1 cellular context compared by ENCODE assay signal in the genomic region with DNA sequence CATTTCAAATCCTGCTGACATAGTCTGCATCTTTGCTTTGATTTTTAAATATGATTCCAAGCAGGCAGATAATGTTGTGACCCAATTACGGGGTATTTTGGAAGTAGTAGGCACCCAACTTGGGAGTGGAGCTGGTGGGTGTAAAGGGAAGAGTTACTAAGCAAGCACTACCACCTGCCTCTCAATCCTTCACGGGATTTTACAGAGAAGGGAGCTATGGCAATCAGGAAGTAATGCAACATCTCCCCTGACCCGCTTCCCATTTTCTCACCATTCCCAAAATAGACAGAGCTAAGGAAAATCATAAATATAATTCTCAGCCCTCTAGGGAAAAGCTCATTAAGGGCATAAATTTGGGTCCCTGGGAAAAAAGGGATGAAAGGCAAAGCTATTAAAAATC.
TF ChIP-seq lines count a peak whose summit lies in the region.

No MANE protein-coding gene starts in this region.

TF ChIP-seq in HCT116, 20 proteins besides CTCF, POLR2A, EP300 and RAD21:
- TF ChIP-seq REST (IDR thresholded peaks at IDR 0.05; ENCODE audit: low read depth) (no peak), EZH2 (IDR thresholded peaks at IDR 0.05) (no peak), EZH2phosphoT487 (IDR thresholded peaks at IDR 0.05; ENCODE audit: borderline replicate concordance) (no peak), TCF7L2 (IDR thresholded peaks at IDR 0.05; ENCODE audit: borderline replicate concordance, extremely low read depth, insufficient read depth, insufficient read length) (no peak), CEBPB (IDR thresholded peaks at IDR 0.05; ENCODE audit: low read depth) (no peak), FOSL1 (IDR thresholded peaks at IDR 0.05; ENCODE audit: low read depth) (no peak), EGR1 (IDR thresholded peaks at IDR 0.05; ENCODE audit: low read depth) (no peak), SRF (IDR thresholded peaks at IDR 0.05; ENCODE audit: low read depth) (no peak), MAX (IDR thresholded peaks at IDR 0.05) (no peak), ELF1 (IDR thresholded peaks at IDR 0.05; ENCODE audit: borderline replicate concordance, low read depth) (no peak), SP1 (IDR thresholded peaks at IDR 0.05; ENCODE audit: low read depth) (no peak), JUND (IDR thresholded peaks at IDR 0.05) (no peak), ZNF274 (IDR thresholded peaks at IDR 0.05; ENCODE audit: low read depth, low read length) (no peak), POLR2AphosphoS5 (IDR thresholded peaks at IDR 0.05; ENCODE audit: low read depth, low read length) (no peak), CBX3 (IDR thresholded peaks at IDR 0.05; ENCODE audit: low read depth) (no peak)
- TF ChIP-seq, protein P1, sequence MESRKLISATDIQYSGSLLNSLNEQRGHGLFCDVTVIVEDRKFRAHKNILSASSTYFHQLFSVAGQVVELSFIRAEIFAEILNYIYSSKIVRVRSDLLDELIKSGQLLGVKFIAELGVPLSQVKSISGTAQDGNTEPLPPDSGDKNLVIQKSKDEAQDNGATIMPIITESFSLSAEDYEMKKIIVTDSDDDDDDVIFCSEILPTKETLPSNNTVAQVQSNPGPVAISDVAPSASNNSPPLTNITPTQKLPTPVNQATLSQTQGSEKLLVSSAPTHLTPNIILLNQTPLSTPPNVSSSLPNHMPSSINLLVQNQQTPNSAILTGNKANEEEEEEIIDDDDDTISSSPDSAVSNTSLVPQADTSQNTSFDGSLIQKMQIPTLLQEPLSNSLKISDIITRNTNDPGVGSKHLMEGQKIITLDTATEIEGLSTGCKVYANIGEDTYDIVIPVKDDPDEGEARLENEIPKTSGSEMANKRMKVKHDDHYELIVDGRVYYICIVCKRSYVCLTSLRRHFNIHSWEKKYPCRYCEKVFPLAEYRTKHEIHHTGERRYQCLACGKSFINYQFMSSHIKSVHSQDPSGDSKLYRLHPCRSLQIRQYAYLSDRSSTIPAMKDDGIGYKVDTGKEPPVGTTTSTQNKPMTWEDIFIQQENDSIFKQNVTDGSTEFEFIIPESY (IDR thresholded peaks at IDR 0.05; ENCODE audit: extremely low read depth, insufficient replicate concordance, low read length): no peak
